In genomic region chr9:131303702-131304101, GRCh38 we compare ENCODE assay signal across 20 cellular contexts. TPM values are rescaled to one million over a fixed set of nuclear protein-coding genes. Genes with fewer than 3 reads are reported as not detected.
DNase-seq lines count a peak whose midpoint lies in the region; ATAC-seq, FAIRE-seq and TF ChIP-seq lines count a peak whose summit lies in the region.
"Had no signal": no experiment of that assay in that cellular context is flagged by ENCODE, and none has a peak within 500 bp of the region (broad histone marks: within the 10 kb centered on the region; RNA-seq: fewer than 3 reads in every experiment).

No MANE protein-coding gene starts in this region.

- H3K27ac ChIP-seq in left ventricle myocardium inferior (replicated peaks) (peak overlapping the region; percentile 96), HepG2 (ENCODE audit: extremely low read length, insufficient read depth, low read length) (no peak overlapping the region), skeletal muscle tissue (ENCODE audit: low read depth, low read length) (peak overlapping the region; percentile 40)
- H3K27ac ChIP-seq: Peyer's patch had no signal

- TF ChIP-seq CTCF in left ventricle myocardium inferior (IDR thresholded peaks at IDR 0.05; ENCODE audit: borderline replicate concordance): no peak
- no peak for TF ChIP-seq CTCF in HepG2 (CRISPR knock-in tag; IDR thresholded peaks at IDR 0.05)
- TF ChIP-seq CTCF in chondrocyte (IDR thresholded peaks at IDR 0.05): no peak

- H3K9ac ChIP-seq in NT2/D1 (ENCODE audit: insufficient read length, low read depth) (peak overlapping the region; percentile 9), HepG2 (ENCODE audit: insufficient read depth, low read depth, low read length) (no peak overlapping the region), skeletal muscle tissue (ENCODE audit: low read depth in 1 of 3, low read length in 3 of 3) (peak overlapping the region in 1 of 3 donors; percentile 60)

- FAIRE-seq in HepG2 (lab: Jason Lieb, UNC): no peak
- FAIRE-seq: GM19239 had no signal

- H3K4me2 ChIP-seq in HepG2 (ENCODE audit: low read depth, low read length): no peak overlapping the region

- in situ Hi-C loops in HepG2 (cut with HindIII; ENCODE audit: extremely low pct_ligation_motif_present, low pct_unique_long_range_greater_than_20kb): no loop called here

- ATAC-seq in Right ventricle myocardium inferior (no peak), HepG2 (peak; percentile 13; the same call in 2 of the 3 replicates)

- WGBS in HepG2 (ENCODE audit: low lambda C conversion rate): 0% methylated on average over 2 of the region's 4 CpGs

- no peak overlapping the region for H2AFZ ChIP-seq in HepG2 (ENCODE audit: low read length)

- no peak for TF ChIP-seq POLR2A in HepG2 (IDR thresholded peaks at IDR 0.05; ENCODE audit: insufficient read depth in 1 of 2, low read depth in 2 of 2, low read length in 2 of 2)

- H3K9me3 ChIP-seq in left ventricle myocardium inferior (replicated peaks) (no peaks in the 10 kb centered on the region), NT2/D1 (ENCODE audit: insufficient read depth, low read length) (no peaks in the 10 kb centered on the region), HepG2 (ENCODE audit: low read length) (no peaks in the 10 kb centered on the region), skeletal muscle tissue (ENCODE audit: control insufficient read depth in 3 of 3, low read length in 3 of 3) (no peaks in the 10 kb centered on the region)
- H3K9me3 ChIP-seq: Peyer's patch had no signal

- no peaks in the 10 kb centered on the region for H3K27me3 Mint-ChIP-seq in chondrocyte (ENCODE audit: low read depth)
- H3K27me3 Mint-ChIP-seq: CD4-positive, CD25-positive, alpha-beta regulatory T cell had no signal

- H3K4me1 ChIP-seq in left ventricle myocardium inferior (peaks cover 63% of the 10 kb centered on the region), NT2/D1 (ENCODE audit: insufficient read depth, insufficient read length) (peaks cover 18% of the 10 kb centered on the region), HepG2 (ENCODE audit: insufficient read depth, low read length) (peaks cover 13% of the 10 kb centered on the region), skeletal muscle tissue (ENCODE audit: control insufficient read depth in 3 of 3, insufficient read depth in 3 of 3, low read length in 3 of 3) (peaks cover 35 to 63% (median 50%) of the 10 kb centered on the region in 3 donors)
- H3K4me1 ChIP-seq: Peyer's patch had no signal

- H3K4me3 ChIP-seq in left ventricle myocardium inferior (no peak overlapping the region), NT2/D1 (ENCODE audit: insufficient read length, low read depth) (peak overlapping the region; percentile 6), HepG2 (replicated peaks in 1 of 3; ENCODE audit: insufficient read depth in 1 of 3, low read depth in 2 of 3, low read length in 3 of 3) (no peak overlapping the region), skeletal muscle tissue (ENCODE audit: low read length in 3 of 3) (no peak overlapping the region)
- H3K4me3 ChIP-seq: Peyer's patch had no signal

- BruUV-seq in HepG2 (replicated peaks; lab: Mats Ljungman, UMichigan): no TSS peak

- intact Hi-C loops in left ventricle myocardium inferior (cut with micrococcal nuclease) (no loop called here), Right ventricle myocardium inferior (cut with DNase I) (loop anchor here (2.0 kb wide), 1 partner anchor 31 kb away; no protein-coding TSS in a partner anchor), HepG2 (cut with micrococcal nuclease; ENCODE audit: unreplicated experiment) (no loop called here)

- TF ChIP-seq RAD21 in HepG2 (CRISPR knock-in tag; IDR thresholded peaks at IDR 0.05): no peak

- no peak overlapping the region for H3K4me3 Mint-ChIP-seq in chondrocyte (ENCODE audit: unreplicated experiment)
- H3K4me3 Mint-ChIP-seq: CD4-positive, CD25-positive, alpha-beta regulatory T cell had no signal

- H3K9me3 Mint-ChIP-seq in chondrocyte (ENCODE audit: low read depth): no peaks in the 10 kb centered on the region
- H3K9me3 Mint-ChIP-seq: CD4-positive, CD25-positive, alpha-beta regulatory T cell had no signal

- no peaks in the 10 kb centered on the region for H3K36me3 Mint-ChIP-seq in chondrocyte (ENCODE audit: low read depth)
- H3K36me3 Mint-ChIP-seq: CD4-positive, CD25-positive, alpha-beta regulatory T cell had no signal

- DNase-seq in left ventricle myocardium inferior (no peak), Right ventricle myocardium inferior (ENCODE audit: missing footprints) (no peak), NT2/D1 (ENCODE audit: low read depth, low spot score) (no peak), HepG2 (ENCODE audit: low spot score) (no peak), GM19240 (ENCODE audit: insufficient read length, low spot score) (no peak), chondrocyte (ENCODE audit: low spot score) (no peak), T-helper 9 cell (no peak)
- DNase-seq: CD4-positive, CD25-positive, alpha-beta regulatory T cell; HCEC 1CT; Kasumi-1; NCI-H1694; NCI-H2081; NCI-H2171; NCI-H345; NCI-H524; NCI-H774; Peyer's patch had no signal

- no peaks in the 10 kb centered on the region for H3K4me1 Mint-ChIP-seq in chondrocyte (ENCODE audit: low read depth)
- H3K4me1 Mint-ChIP-seq: CD4-positive, CD25-positive, alpha-beta regulatory T cell had no signal

- no peak for TF ChIP-seq EP300 in HepG2 (IDR thresholded peaks at IDR 0.05; ENCODE audit: low read depth in 2 of 2, low read length in 2 of 2)
- TF ChIP-seq EP300 in HepG2 (CRISPR knock-in tag; IDR thresholded peaks at IDR 0.05; ENCODE audit: borderline replicate concordance): no peak

- CTCF ChIA-PET in HepG2 (lab: Yijun Ruan, JAX; ENCODE audit: low intra/inter-chr PET ratio, low total read pairs): no interaction called here

- H4K20me1 ChIP-seq in HepG2 (ENCODE audit: insufficient read depth, low read length): no peaks in the 10 kb centered on the region

- H3K27me3 ChIP-seq in left ventricle myocardium inferior (ENCODE audit: low read depth) (no peaks in the 10 kb centered on the region), NT2/D1 (ENCODE audit: insufficient read depth, insufficient read length) (no peaks in the 10 kb centered on the region), HepG2 (ENCODE audit: control insufficient read depth in 1 of 2, insufficient read depth in 2 of 2, low read length in 2 of 2) (peaks cover 5 to 49% of the 10 kb centered on the region in 2 experiments; a peak in 3 of 5 replicates), skeletal muscle tissue (ENCODE audit: control insufficient read depth in 3 of 3, insufficient read depth in 3 of 3, low read length in 3 of 3) (no peaks in the 10 kb centered on the region)
- H3K27me3 ChIP-seq: Peyer's patch had no signal

- H3K27ac Mint-ChIP-seq in chondrocyte (ENCODE audit: unreplicated experiment): no peak overlapping the region
- H3K27ac Mint-ChIP-seq: CD4-positive, CD25-positive, alpha-beta regulatory T cell had no signal

- H3K79me2 ChIP-seq in HepG2 (ENCODE audit: insufficient read depth, low read length): no peaks in the 10 kb centered on the region

- peaks cover 10% of the 10 kb centered on the region for H3K36me3 ChIP-seq in left ventricle myocardium inferior
- H3K36me3 ChIP-seq in NT2/D1 (ENCODE audit: insufficient read depth, insufficient read length, low read length): no peaks in the 10 kb centered on the region
- H3K36me3 ChIP-seq in HepG2 (replicated peaks in 1 of 2; ENCODE audit: control insufficient read depth in 1 of 2, insufficient read depth in 2 of 2, low read length in 2 of 2): no peaks in the 10 kb centered on the region
- peaks cover 4 to 6% (median 4%) of the 10 kb centered on the region in 3 donors for H3K36me3 ChIP-seq in skeletal muscle tissue (ENCODE audit: control insufficient read depth in 3 of 3, insufficient read depth in 3 of 3, low read length in 3 of 3)
- H3K36me3 ChIP-seq: Peyer's patch had no signal

- POLR2A ChIA-PET in HepG2 (lab: Yijun Ruan, JAX): no interaction called here

RNA-seq across cellular contexts. Expression of gene PLPP7, which starts 14.2 kb away (rescaled TPM):
- 120 TPM for total RNA-seq in left ventricle myocardium inferior
- total RNA-seq in Right ventricle myocardium inferior: 107 TPM
- total RNA-seq in HepG2 (2016; rRNA removed; fragmentation: Illumina TruSeq; extraction: Trizol): 0.66 and 1.2 TPM in 2 replicates
- total RNA-seq in HepG2 (2016; cell fraction: cytosol; rRNA removed; fragmentation: Illumina TruSeq; extraction: Trizol; ENCODE audit: low read depth): 1.1 TPM in 2 replicates
- 0.85 and 1.0 TPM in 2 replicates for total RNA-seq in HepG2 (2016; cell fraction: insoluble cytoplasmic fraction; rRNA removed; fragmentation: Illumina TruSeq; extraction: Trizol)
- 1.7 TPM in 2 replicates for total RNA-seq in HepG2 (2016; cell fraction: membrane; rRNA removed; fragmentation: Illumina TruSeq; extraction: Trizol)
- total RNA-seq in HepG2 (2016; cell fraction: nucleus; rRNA removed; fragmentation: Illumina TruSeq; extraction: Trizol): 0.28 and 1.4 TPM in 2 replicates
- polyA plus RNA-seq in HepG2 (2011; rRNA removed): 0.33 and 0.67 TPM in 2 replicates
- polyA plus RNA-seq in HepG2 (2011; cell fraction: cytosol; rRNA removed): 0.47 and 1.0 TPM in 2 replicates
- 0.66 and 0.87 TPM in 2 replicates for polyA plus RNA-seq in HepG2 (2011; cell fraction: nucleus; rRNA removed)
- 0.69 and 0.78 TPM in 2 replicates for polyA plus RNA-seq in HepG2 (2012)
- 1.2 and 1.6 TPM in 2 replicates for polyA plus RNA-seq in HepG2 (2016; cell fraction: cytosol; fragmentation: Illumina TruSeq; extraction: Trizol; ENCODE audit: low read depth)
- polyA plus RNA-seq in HepG2 (2016; cell fraction: insoluble cytoplasmic fraction; fragmentation: Illumina TruSeq; extraction: Trizol; ENCODE audit: low read depth): 0.74 and 0.82 TPM in 2 replicates
- 1.7 TPM in 2 replicates for polyA plus RNA-seq in HepG2 (2016; cell fraction: membrane; fragmentation: Illumina TruSeq; extraction: Trizol; ENCODE audit: low read depth)
- 0.56 and 0.57 TPM in 2 replicates for polyA plus RNA-seq in HepG2 (2016; cell fraction: nucleus; fragmentation: Illumina TruSeq; extraction: Trizol; ENCODE audit: insufficient read depth, low read depth)
- polyA minus RNA-seq in HepG2 (2011; rRNA and poly(A)+ RNA removed; ENCODE audit: low replicate concordance): 0.16 and 1.9 TPM in 2 replicates
- 0.70 and 0.79 TPM in 2 replicates for polyA minus RNA-seq in HepG2 (2011; cell fraction: cytosol; rRNA and poly(A)+ RNA removed)
- polyA minus RNA-seq in HepG2 (2011; cell fraction: nucleus; rRNA and poly(A)+ RNA removed): 0.52 and 1.1 TPM in 2 replicates
- 34.4 TPM for total RNA-seq in skeletal muscle tissue
- 1.1 to 2.3 TPM (median 1.5 TPM) in 3 replicates for total RNA-seq in chondrocyte
- total RNA-seq: CD4-positive, CD25-positive, alpha-beta regulatory T cell; MCF 10A had no signal
- polyA plus RNA-seq: CD4-positive, CD25-positive, alpha-beta regulatory T cell had no signal

RNA-seq across cellular contexts. Expression of gene FAM78A, which starts 27.4 kb away (rescaled TPM):
- total RNA-seq in left ventricle myocardium inferior: 47.3 TPM
- total RNA-seq in Right ventricle myocardium inferior: 62.9 TPM
- 0.14 and 0.18 TPM in 2 replicates for total RNA-seq in HepG2 (2016; rRNA removed; fragmentation: Illumina TruSeq; extraction: Trizol)
- total RNA-seq in HepG2 (2016; cell fraction: cytosol; rRNA removed; fragmentation: Illumina TruSeq; extraction: Trizol; ENCODE audit: low read depth): not detected in 2 replicates
- 0.15 and 0.26 TPM in 2 replicates for total RNA-seq in HepG2 (2016; cell fraction: insoluble cytoplasmic fraction; rRNA removed; fragmentation: Illumina TruSeq; extraction: Trizol)
- 0.15 TPM in 1 of 2 replicates, not detected in the other for total RNA-seq in HepG2 (2016; cell fraction: membrane; rRNA removed; fragmentation: Illumina TruSeq; extraction: Trizol)
- total RNA-seq in HepG2 (2016; cell fraction: nucleus; rRNA removed; fragmentation: Illumina TruSeq; extraction: Trizol): 0.50 and 0.68 TPM in 2 replicates
- 0.51 and 0.62 TPM in 2 replicates for polyA plus RNA-seq in HepG2 (2011; rRNA removed)
- 0.37 and 0.43 TPM in 2 replicates for polyA plus RNA-seq in HepG2 (2011; cell fraction: cytosol; rRNA removed)
- 0.63 and 0.69 TPM in 2 replicates for polyA plus RNA-seq in HepG2 (2011; cell fraction: nucleus; rRNA removed)
- polyA plus RNA-seq in HepG2 (2012): 0.25 and 0.30 TPM in 2 replicates
- polyA plus RNA-seq in HepG2 (2016; cell fraction: cytosol; fragmentation: Illumina TruSeq; extraction: Trizol; ENCODE audit: low read depth): 0.03 and 0.11 TPM in 2 replicates
- 0.12 and 0.21 TPM in 2 replicates for polyA plus RNA-seq in HepG2 (2016; cell fraction: insoluble cytoplasmic fraction; fragmentation: Illumina TruSeq; extraction: Trizol; ENCODE audit: low read depth)
- polyA plus RNA-seq in HepG2 (2016; cell fraction: membrane; fragmentation: Illumina TruSeq; extraction: Trizol; ENCODE audit: low read depth): 0.07 and 0.10 TPM in 2 replicates
- polyA plus RNA-seq in HepG2 (2016; cell fraction: nucleus; fragmentation: Illumina TruSeq; extraction: Trizol; ENCODE audit: insufficient read depth, low read depth): 0.11 and 0.22 TPM in 2 replicates
- 0.62 and 23.9 TPM in 2 replicates for polyA minus RNA-seq in HepG2 (2011; rRNA and poly(A)+ RNA removed; ENCODE audit: low replicate concordance)
- polyA minus RNA-seq in HepG2 (2011; cell fraction: cytosol; rRNA and poly(A)+ RNA removed): 0.26 and 0.49 TPM in 2 replicates
- polyA minus RNA-seq in HepG2 (2011; cell fraction: nucleus; rRNA and poly(A)+ RNA removed): 0.12 and 0.13 TPM in 2 replicates
- 14.6 TPM for total RNA-seq in skeletal muscle tissue
- total RNA-seq in chondrocyte: 1.4 to 1.6 TPM (median 1.5 TPM) in 3 replicates

Comparison
In these comparisons a context has a peak if more than half of its experiments do, and no peak if none do; other contexts are left out.
1. RNA of gene PLPP7, which starts 14.2 kb away (total RNA-seq): 120 TPM in left ventricle myocardium inferior (single experiment), 107 TPM in Right ventricle myocardium inferior (single experiment) and 34.4 TPM in skeletal muscle tissue (single experiment); 1.1 to 2.3 TPM in chondrocyte and 0.28 to 1.7 TPM in HepG2; every median in the first group is over 10 times any median in the second.